28 cellular contexts compared by ENCODE assay signal in the genomic region with DNA sequence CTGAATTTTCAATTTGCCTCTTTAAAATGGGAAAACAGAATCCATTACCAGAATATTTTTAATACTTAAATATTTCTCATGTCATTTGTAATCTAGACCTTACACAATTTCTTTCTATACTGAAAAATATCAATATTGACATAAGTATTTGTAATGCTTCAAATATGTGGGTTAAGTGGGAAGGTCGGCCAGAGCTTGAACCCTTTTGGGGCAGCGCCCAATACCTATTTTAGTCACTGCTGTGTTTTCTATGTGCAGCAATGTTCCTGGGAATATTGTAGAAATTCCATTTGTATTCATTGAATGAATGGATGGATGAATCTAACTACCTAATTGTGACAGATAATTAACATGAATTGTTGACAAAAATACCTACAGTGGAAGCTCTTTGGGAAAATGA.
A peak's percentile ranks its signal among the peaks of the same experiment; 100 is the strongest.
DNase-seq lines count a peak whose midpoint lies in the region; ATAC-seq, FAIRE-seq and TF ChIP-seq lines count a peak whose summit lies in the region.
"Had no signal": no experiment of that assay in that cellular context is flagged by ENCODE, and none has a peak within 500 bp of the region (broad histone marks: within the 10 kb centered on the region; RNA-seq: fewer than 3 reads in every experiment).

No MANE protein-coding gene starts in this region.

- FAIRE-seq in bronchial epithelial cell (lab: Jason Lieb, UNC) = no peak
- FAIRE-seq: GM12892 had no signal

- H3F3A ChIP-seq in MM.1S (ENCODE audit: insufficient read depth, low read length) = no peaks in the 10 kb centered on the region

- no peak overlapping the region for H3K9ac ChIP-seq in MM.1S (ENCODE audit: low read length)

- H3K79me2 ChIP-seq in MM.1S (ENCODE audit: low read length) = no peaks in the 10 kb centered on the region

- no peaks in the 10 kb centered on the region for H3K36me3 ChIP-seq in bronchial epithelial cell (ENCODE audit: control insufficient read depth, insufficient read depth, low read length)
- no peaks in the 10 kb centered on the region for H3K36me3 ChIP-seq in left lung
- H3K36me3 ChIP-seq in MM.1S (replicated peaks; ENCODE audit: insufficient read depth, low read length) = no peaks in the 10 kb centered on the region
- no peaks in the 10 kb centered on the region for H3K36me3 ChIP-seq in tibial nerve

- ATAC-seq in left lung = peak; percentile 86
- no peak for ATAC-seq in GM18868 (IDR thresholded peaks at IDR 0.05; ENCODE audit: unreplicated experiment)
- ATAC-seq: CD8-positive, alpha-beta T cell; GM23338; Panc1 had no signal

- WGBS in tibial nerve, 2 donors = 62 to 65% methylated on average over 2 of the region's 2 CpGs

- H3K4me1 ChIP-seq in left lung (no peaks in the 10 kb centered on the region), MM.1S (ENCODE audit: low read length) (no peaks in the 10 kb centered on the region), tibial nerve (no peaks in the 10 kb centered on the region)
- H3K4me1 ChIP-seq: Caco-2 had no signal

- H3K27ac ChIP-seq in left lung (no peak overlapping the region), MM.1S (ENCODE audit: low read length) (no peak overlapping the region), tibial nerve (no peak overlapping the region)
- H3K27ac ChIP-seq: SK-N-MC had no signal

- H3K4me3 ChIP-seq in bronchial epithelial cell (ENCODE audit: low read depth, low read length) (no peak overlapping the region), left lung (no peak overlapping the region), MM.1S (ENCODE audit: low read length) (no peak overlapping the region), tibial nerve (no peak overlapping the region)
- H3K4me3 ChIP-seq: GM23338, SK-N-MC had no signal

- no peak for TF ChIP-seq EP300 in tibial nerve (IDR thresholded peaks at IDR 0.05)

- no peak for TF ChIP-seq CTCF in bronchial epithelial cell (IDR thresholded peaks at IDR 0.05; ENCODE audit: insufficient read depth, low read length, severe bottlenecking)
- no peak for TF ChIP-seq CTCF in left lung (IDR thresholded peaks at IDR 0.05)
- TF ChIP-seq CTCF in MM.1S (IDR thresholded peaks at IDR 0.05; ENCODE audit: low read length) = no peak
- no peak for TF ChIP-seq CTCF in tibial nerve (IDR thresholded peaks at IDR 0.05)

- H3K4me2 ChIP-seq in MM.1S (ENCODE audit: low read depth, low read length) = no peak overlapping the region
- H3K4me2 ChIP-seq: GM23338 had no signal

- H2AFZ ChIP-seq in MM.1S (ENCODE audit: low read length) = no peak overlapping the region
- H2AFZ ChIP-seq: GM23338 had no signal

- no peaks in the 10 kb centered on the region for H3K9me2 ChIP-seq in MM.1S (replicated peaks; ENCODE audit: insufficient read depth, low read length)

- intact Hi-C loops in left lung (cut with DNase I) = no loop called here

- H3K9me3 ChIP-seq in left lung (no peaks in the 10 kb centered on the region), MM.1S (replicated peaks; ENCODE audit: insufficient read depth, low read length) (no peaks in the 10 kb centered on the region), tibial nerve (no peaks in the 10 kb centered on the region)
- H3K9me3 ChIP-seq: Caco-2 had no signal

- H4K20me1 ChIP-seq in MM.1S (ENCODE audit: insufficient read depth, low read length) = no peaks in the 10 kb centered on the region

- DNase-seq in HS-5 (ENCODE audit: low read depth) (peak; percentile 14), bronchial epithelial cell (ENCODE audit: low read depth) (peak; percentile 52), left lung (peak in 1 of 2 donors; percentile 39), MM.1S (no peak), tibial nerve (ENCODE audit: low spot score in 2 of 2) (no peak), HPDE6-E6E7 (ENCODE audit: extremely low spot score) (no peak)
- DNase-seq: C1 segment of cervical spinal cord; Caco-2; CD8-positive, alpha-beta T cell; DMS 273 treated with DMSO at 0.1 percent for 48 hours; DND-41; H9; HFFc6; IMR-90; KG1; NCI-H1092; NCI-H1417 treated with DMSO at 0.1 percent for 48 hours; NCI-H1694 treated with DMSO at 0.1 percent for 48 hours; NCI-H2081 treated with DMSO at 0.1 percent for 48 hours; NCI-H2171; NCI-H226; NCI-H69; SIG-M5 had no signal

- no peaks in the 10 kb centered on the region for H3K27me3 ChIP-seq in bronchial epithelial cell (ENCODE audit: control insufficient read depth, insufficient read depth, low read length)
- no peaks in the 10 kb centered on the region for H3K27me3 ChIP-seq in left lung
- no peaks in the 10 kb centered on the region for H3K27me3 ChIP-seq in MM.1S (replicated peaks; ENCODE audit: insufficient read depth, low read length)
- H3K27me3 ChIP-seq in tibial nerve = no peaks in the 10 kb centered on the region

- TF ChIP-seq POLR2A in tibial nerve (IDR thresholded peaks at IDR 0.05) = no peak

Comparison
In these comparisons a context has a peak if more than half of its experiments do, and no peak if none do; other contexts are left out.
1. DNase-seq: peak in HS-5 (single experiment) and bronchial epithelial cell (single experiment); none in MM.1S (single experiment), tibial nerve (0 of 2) and HPDE6-E6E7 (single experiment).